Comparison of ENCODE assay signal across 22 cellular contexts in genomic region chr12:23944067-23944466, GRCh38. TPM values are rescaled to one million over a fixed set of nuclear protein-coding genes. Genes with fewer than 3 reads are reported as not detected.
A peak's percentile ranks its signal among the peaks of the same experiment; 100 is the strongest.
DNase-seq lines count a peak whose midpoint lies in the region; ATAC-seq and TF ChIP-seq lines count a peak whose summit lies in the region.
"Had no signal": no experiment of that assay in that cellular context is flagged by ENCODE, and none has a peak within 500 bp of the region (broad histone marks: within the 10 kb centered on the region; RNA-seq: fewer than 3 reads in every experiment).

No MANE protein-coding gene starts in this region.

- H3K56ac ChIP-seq in mesendoderm (ENCODE audit: low read length), result no peak overlapping the region

- H3K4me1 ChIP-seq in endocrine pancreas (ENCODE audit: control insufficient read depth, insufficient read depth, low read length), result peaks cover 34% of the 10 kb centered on the region
- H3K4me1 ChIP-seq in mesendoderm (ENCODE audit: control insufficient read depth, low read depth, low read length), result no peaks in the 10 kb centered on the region
- H3K4me1 ChIP-seq in thyroid gland, result no peaks in the 10 kb centered on the region
- no peaks in the 10 kb centered on the region for H3K4me1 ChIP-seq in uterus
- H3K4me1 ChIP-seq: A549, BE2C, Caco-2 had no signal

- ATAC-seq in T-cell (replicated peaks in 1 of 4), result no peak
- ATAC-seq: A549; heart right ventricle; stimulated activated naive CD8-positive, alpha-beta T cell treated with anti-CD3 and anti-CD28 coated beads, Interleukin-15, amount 100 ng/mL, for 72 hours had no signal

- POLR2A ChIA-PET in T-cell (lab: Charles Lee), result no interaction called here

- H3K23ac ChIP-seq in mesendoderm (ENCODE audit: low read length), result no peak overlapping the region

- no peaks in the 10 kb centered on the region for H3K79me2 ChIP-seq in mesendoderm (ENCODE audit: control insufficient read depth, insufficient read depth, low read length)

- no peaks in the 10 kb centered on the region for H3K36me3 Mint-ChIP-seq in T-cell
- H3K36me3 Mint-ChIP-seq: activated CD4-positive, alpha-beta memory T cell treated with anti-CD3 and anti-CD28 coated beads for 36 hours; IgD-negative memory B cell had no signal

- H3K4me3 ChIP-seq in endocrine pancreas (ENCODE audit: control insufficient read depth, insufficient read depth, low read length), result peak overlapping the region; percentile 99
- no peak overlapping the region for H3K4me3 ChIP-seq in mesendoderm (ENCODE audit: low read length)
- H3K4me3 ChIP-seq in thyroid gland (replicated peaks in 1 of 3), result no peak overlapping the region
- H3K4me3 ChIP-seq in uterus, result no peak overlapping the region
- H3K4me3 ChIP-seq: A549, GM23248, heart right ventricle had no signal

- no peak overlapping the region for H2BK15ac ChIP-seq in mesendoderm (replicated peaks; ENCODE audit: low read depth)

- no peaks in the 10 kb centered on the region for H3K27me3 Mint-ChIP-seq in T-cell
- H3K27me3 Mint-ChIP-seq: activated CD4-positive, alpha-beta memory T cell treated with anti-CD3 and anti-CD28 coated beads for 36 hours; IgD-negative memory B cell; stimulated activated naive CD8-positive, alpha-beta T cell treated with anti-CD3 and anti-CD28 coated beads, Interleukin-15, amount 100 ng/mL, for 72 hours had no signal

- no peaks in the 10 kb centered on the region for H3K36me3 ChIP-seq in endocrine pancreas (ENCODE audit: control insufficient read depth, insufficient read depth, low read length)
- H3K36me3 ChIP-seq in mesendoderm (ENCODE audit: control insufficient read depth, insufficient read depth, low read length), result no peaks in the 10 kb centered on the region
- no peaks in the 10 kb centered on the region for H3K36me3 ChIP-seq in thyroid gland
- no peaks in the 10 kb centered on the region for H3K36me3 ChIP-seq in uterus
- H3K36me3 ChIP-seq: BE2C, heart right ventricle, tibial nerve had no signal

- no peaks in the 10 kb centered on the region for H3K4me1 Mint-ChIP-seq in T-cell
- H3K4me1 Mint-ChIP-seq: IgD-negative memory B cell; stimulated activated naive CD8-positive, alpha-beta T cell treated with anti-CD3 and anti-CD28 coated beads, Interleukin-15, amount 100 ng/mL, for 72 hours had no signal

- DNase-seq in DMS 273 (lab: John Stamatoyannopoulos, UW; ENCODE audit: unreplicated experiment) (peak; percentile 84), NCI-H446 treated with DMSO at 0.1 percent for 48 hours (lab: John Stamatoyannopoulos, UW) (peak; percentile 78), mesendoderm (peak; percentile 44), T-cell (no peak), NCI-H345 (lab: John Stamatoyannopoulos, UW) (no peak), thyroid gland (no peak), uterus (no peak)
- DNase-seq: activated CD4-positive, alpha-beta memory T cell treated with anti-CD3 and anti-CD28 coated beads for 36 hours; activated gamma-delta T cell treated with Interleukin-2 at 50 U/mL for 16 hours; activated T-cell treated with anti-CD3 and anti-CD28 coated beads for 4 hours; BE2C; Caco-2; cortex of kidney; GM23248; heart right ventricle; NCI-H1105 treated with DMSO at 0.1 percent for 48 hours; stimulated activated naive CD8-positive, alpha-beta T cell treated with anti-CD3 and anti-CD28 coated beads, Interleukin-15, amount 100 ng/mL, for 72 hours; T1000 had no signal

- H3K27ac ChIP-seq in mesendoderm (ENCODE audit: low read depth, low read length), result no peak overlapping the region
- H3K27ac ChIP-seq in thyroid gland, result no peak overlapping the region
- no peak overlapping the region for H3K27ac ChIP-seq in uterus
- H3K27ac ChIP-seq: A549, GM23248, heart right ventricle had no signal

- intact Hi-C loops in thyroid gland (cut with DNase I), result no loop called here
- intact Hi-C loops in uterus (cut with DNase I; ENCODE audit: low total_unique reads), result no loop called here

- H3K9ac ChIP-seq in endocrine pancreas (ENCODE audit: control insufficient read depth, insufficient read depth, low read length), result no peak overlapping the region
- no peak overlapping the region for H3K9ac ChIP-seq in mesendoderm (ENCODE audit: low read length)
- H3K9ac ChIP-seq: GM23248 had no signal

- CTCF ChIA-PET in T-cell (lab: Charles Lee), result no interaction called here

- no peak overlapping the region for H2BK5ac ChIP-seq in mesendoderm (ENCODE audit: low read length)

- no peak overlapping the region for H3K4me2 ChIP-seq in mesendoderm (ENCODE audit: low read length)
- H3K4me2 ChIP-seq: A549 had no signal

- TF ChIP-seq POLR2A in thyroid gland (IDR thresholded peaks at IDR 0.05) (no peak), uterus (IDR thresholded peaks at IDR 0.05) (no peak)

- WGBS in mesendoderm (ENCODE audit: extremely low coverage, insufficient coverage, low lambda C conversion rate), result no CpG with 5 or more reads among the region's 5 CpGs
- 76 to 79% methylated on average over 5 of the region's 5 CpGs for WGBS in thyroid gland, 2 donors

- TF ChIP-seq CTCF in thyroid gland (IDR thresholded peaks at IDR 0.05), result no peak
- no peak for TF ChIP-seq CTCF in uterus (IDR thresholded peaks at IDR 0.05)

- no peak overlapping the region for H4K8ac ChIP-seq in mesendoderm (ENCODE audit: low read depth, low read length)

- no peaks in the 10 kb centered on the region for H3K9me3 ChIP-seq in endocrine pancreas (ENCODE audit: control insufficient read depth, low read length)
- H3K9me3 ChIP-seq in thyroid gland, result no peaks in the 10 kb centered on the region
- H3K9me3 ChIP-seq in uterus, result no peaks in the 10 kb centered on the region
- H3K9me3 ChIP-seq: A549, BE2C, Caco-2, heart right ventricle, tibial nerve had no signal

- H3K4ac ChIP-seq in mesendoderm (ENCODE audit: low read depth, low read length), result no peak overlapping the region

- H2AK5ac ChIP-seq in mesendoderm (ENCODE audit: low read length), result no peak overlapping the region

- H3K9me3 Mint-ChIP-seq in T-cell, result peaks cover 0 to 5% (median 2%) of the 10 kb centered on the region in 3 donors
- H3K9me3 Mint-ChIP-seq: IgD-negative memory B cell had no signal

- no peak overlapping the region for H2BK120ac ChIP-seq in mesendoderm (ENCODE audit: low read depth, low read length)

- H3K18ac ChIP-seq in mesendoderm (ENCODE audit: low read length), result no peak overlapping the region

- H3K27me3 ChIP-seq in endocrine pancreas (ENCODE audit: control insufficient read depth, insufficient read depth, low read length), result no peaks in the 10 kb centered on the region
- no peaks in the 10 kb centered on the region for H3K27me3 ChIP-seq in mesendoderm (ENCODE audit: insufficient read depth, low read length, poor library complexity)
- no peaks in the 10 kb centered on the region for H3K27me3 ChIP-seq in thyroid gland
- H3K27me3 ChIP-seq in uterus, result no peaks in the 10 kb centered on the region
- H3K27me3 ChIP-seq: tibial nerve had no signal

- no peak overlapping the region for H3K4me3 Mint-ChIP-seq in T-cell
- H3K4me3 Mint-ChIP-seq: activated CD4-positive, alpha-beta memory T cell treated with anti-CD3 and anti-CD28 coated beads for 36 hours; IgD-negative memory B cell; stimulated activated naive CD8-positive, alpha-beta T cell treated with anti-CD3 and anti-CD28 coated beads, Interleukin-15, amount 100 ng/mL, for 72 hours had no signal

- H4K5ac ChIP-seq in mesendoderm (ENCODE audit: low read length), result no peak overlapping the region

- H3K27ac Mint-ChIP-seq in T-cell, result no peak overlapping the region
- H3K27ac Mint-ChIP-seq: activated CD4-positive, alpha-beta memory T cell treated with anti-CD3 and anti-CD28 coated beads for 36 hours; IgD-negative memory B cell; stimulated activated naive CD8-positive, alpha-beta T cell treated with anti-CD3 and anti-CD28 coated beads, Interleukin-15, amount 100 ng/mL, for 72 hours had no signal

- H3K79me1 ChIP-seq in mesendoderm (ENCODE audit: low read length), result no peaks in the 10 kb centered on the region

RNA-seq across cellular contexts. Expression of gene SOX5, which starts 5.4 kb away (rescaled TPM):
- polyA plus RNA-seq in mesendoderm (2013, experiment 1 of 2), result 0.97 TPM
- 1.1 TPM for polyA plus RNA-seq in mesendoderm (2013, experiment 2 of 2)
- total RNA-seq in T-cell (1 to 10 TPM in 1 of 5 donors, under 1 TPM in 3, not detected in 1; 0.10 to 1.1 (median 0.39) TPM), thyroid gland (10 to 100 TPM; 13.2 to 32.4 (median 23.3) TPM), uterus (10 to 100 TPM in 3 of 4 donors, 1 to 10 TPM in 1; 9.1 to 69.5 (median 31.2) TPM)
- total RNA-seq: GM23248 had no signal
- polyA plus RNA-seq: A549, GM23248 had no signal

Comparison
In these comparisons a context has a peak if more than half of its experiments do, and no peak if none do; other contexts are left out.
1. DNase-seq: peak in DMS 273 (single experiment), NCI-H446 treated with DMSO at 0.1 percent for 48 hours (single experiment) and mesendoderm (single experiment); none in T-cell (0 of 34), NCI-H345 (single experiment), thyroid gland (0 of 2) and uterus (0 of 2).
2. RNA of gene SOX5, which starts 5.4 kb away (total RNA-seq): 9.1 to 69.5 TPM in uterus and 13.2 to 32.4 TPM in thyroid gland; 0.10 to 1.1 TPM in T-cell; every median in the first group is over 4 times any median in the second.